ENCODE assay signal across 8 cellular contexts in the genomic region with DNA sequence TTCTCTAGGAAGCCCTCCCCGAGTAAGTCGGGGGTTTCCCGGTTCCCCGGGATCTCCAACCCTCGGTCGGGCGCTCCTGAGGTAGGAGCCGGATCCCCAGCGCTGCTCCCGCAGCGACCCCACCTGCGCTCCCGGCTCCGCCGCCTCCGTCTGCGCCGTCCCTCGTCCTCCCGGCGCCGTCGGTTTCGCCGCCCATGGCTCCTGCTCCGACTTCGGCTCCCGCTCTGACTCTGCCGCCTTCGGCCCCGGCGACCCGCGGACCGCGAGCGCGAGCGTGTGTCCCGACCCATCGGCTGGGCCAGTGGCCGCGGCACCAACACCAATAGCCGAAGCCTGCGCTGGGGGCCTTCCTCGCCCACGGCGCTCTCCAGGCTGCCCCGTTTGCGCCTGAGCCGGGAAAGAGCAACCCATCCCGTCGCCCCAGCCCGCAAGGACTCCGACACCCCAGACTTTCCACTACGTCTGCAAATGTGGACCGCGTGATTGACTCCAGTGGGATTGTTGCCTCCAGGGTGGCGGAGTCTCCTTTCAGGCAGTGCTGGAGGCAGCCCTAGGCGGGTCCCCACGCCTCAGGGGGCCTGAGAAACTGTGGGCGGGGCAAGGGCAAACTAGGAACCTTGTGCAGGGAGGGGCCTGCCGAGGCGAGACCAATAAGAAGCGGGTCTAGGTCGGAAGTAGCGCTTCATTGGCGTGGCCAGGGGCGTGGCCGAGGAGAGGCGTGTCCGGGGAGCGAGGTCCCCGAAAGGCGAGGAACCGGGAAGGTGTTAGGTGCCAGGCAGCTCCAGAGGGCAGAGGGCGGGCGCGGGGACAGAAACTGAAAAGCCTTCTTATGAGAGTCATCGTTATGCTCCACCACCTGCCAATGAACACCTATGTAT. TPM values are rescaled to one million over a fixed set of nuclear protein-coding genes. Genes with fewer than 3 reads are reported as not detected.
DNase-seq lines count a peak whose midpoint lies in the region; ATAC-seq lines count a peak whose summit lies in the region.

A gene (minus strand): TSS at position 318 of the 878 bp plus-strand sequence. CDS start 28 bp downstream, at position 290.

- peak; percentile 98 to 100 (median 99) for DNase-seq in CD4-positive, alpha-beta memory T cell
- DNase-seq in HT1080 (ENCODE audit: low read depth) (peak; percentile 94), NOMO-1 treated with DMSO at 0.1 percent for 48 hours (lab: John Stamatoyannopoulos, UW; ENCODE audit: unreplicated experiment) (peak; percentile 98), lung microvascular endothelial cell (ENCODE audit: low read depth in 2 of 2) (peak; percentile 97 to 98)
- DNase-seq in activated CD8-positive, alpha-beta memory T cell treated with anti-CD3 and anti-CD28 coated beads for 4 hours (ENCODE audit: low read depth in 2 of 2) = peak; percentile 96 to 98
- peak; percentile 97 for DNase-seq in effector memory CD4-positive, alpha-beta T cell
- DNase-seq in stimulated activated CD4-positive, alpha-beta T cell treated with anti-CD3 and anti-CD28 coated beads, TNF-alpha, amount 100 ng/mL, for 48 hours (ENCODE audit: low read depth in 3 of 3) = peak; percentile 97 to 100 (median 98)

- intact Hi-C loops in CD4-positive, alpha-beta memory T cell (cut with micrococcal nuclease) = loop anchor here (1.0 kb wide), 4 partner anchors 54 to 120 kb away; a partner anchor contains a TSS

- POLR2A ChIA-PET in CD4-positive, alpha-beta memory T cell (lab: Charles Lee; ENCODE audit: partially characterized antibody) = interaction anchor here (0.8 to 1.3 kb wide), 7 partner anchors 41 to 717 kb away, joined by 3 to 7 read pairs (median 3); a partner anchor contains a TSS

- no peaks in the 10 kb centered on the region for H3K9me3 Mint-ChIP-seq in CD4-positive, alpha-beta memory T cell

- H3K27ac Mint-ChIP-seq in CD4-positive, alpha-beta memory T cell = peak within 1 kb of the TSS; percentile 98 to 100 (median 99)

- CTCF ChIA-PET in CD4-positive, alpha-beta memory T cell (lab: Charles Lee; ENCODE audit: partially characterized antibody) = interaction anchor here (0.8 kb wide), 1 partner anchor 82 kb away, joined by 3 read pairs; no protein-coding TSS in a partner anchor

- no peaks in the 10 kb centered on the region for H3K27me3 ChIP-seq in CD4-positive, alpha-beta memory T cell (ENCODE audit: insufficient read depth, low read length)
- H3K27me3 ChIP-seq in effector memory CD4-positive, alpha-beta T cell (replicated peaks; ENCODE audit: control insufficient read depth, insufficient read depth, low read length, poor library complexity, severe bottlenecking) = no peaks in the 10 kb centered on the region

- H3K27me3 Mint-ChIP-seq in CD4-positive, alpha-beta memory T cell = no peaks in the 10 kb centered on the region

- peak within 1 kb of the TSS; percentile 86 to 98 (median 96) for H3K4me3 Mint-ChIP-seq in CD4-positive, alpha-beta memory T cell

- H3K4me1 Mint-ChIP-seq in CD4-positive, alpha-beta memory T cell = peaks cover 13 to 34% (median 25%) of the 10 kb centered on the region in 4 donors

- H3K36me3 ChIP-seq in CD4-positive, alpha-beta memory T cell (ENCODE audit: insufficient read depth, low read length) = no peaks in the 10 kb centered on the region
- peaks cover 12% of the 10 kb centered on the region for H3K36me3 ChIP-seq in effector memory CD4-positive, alpha-beta T cell (ENCODE audit: control insufficient read depth, insufficient read depth, low read length)

- peaks cover 0 to 23% of the 10 kb centered on the region in 2 donors for H3K36me3 Mint-ChIP-seq in CD4-positive, alpha-beta memory T cell

- H3K4me3 ChIP-seq in CD4-positive, alpha-beta memory T cell (ENCODE audit: low read length in 2 of 2) = peak within 1 kb of the TSS; percentile 76 to 79
- H3K4me3 ChIP-seq in effector memory CD4-positive, alpha-beta T cell (ENCODE audit: insufficient read depth, low read depth, low read length, poor library complexity, severe bottlenecking) = peak within 1 kb of the TSS; percentile 84

- H3K9me3 ChIP-seq in CD4-positive, alpha-beta memory T cell (ENCODE audit: control insufficient read depth in 1 of 2, low read length in 2 of 2) = no peaks in the 10 kb centered on the region
- H3K9me3 ChIP-seq in effector memory CD4-positive, alpha-beta T cell (ENCODE audit: control insufficient read depth, low read length) = no peaks in the 10 kb centered on the region

- peak within 1 kb of the TSS; percentile 87 for H3K27ac ChIP-seq in CD4-positive, alpha-beta memory T cell (ENCODE audit: low read depth, low read length)
- peak within 1 kb of the TSS; percentile 90 for H3K27ac ChIP-seq in effector memory CD4-positive, alpha-beta T cell (ENCODE audit: insufficient read depth, low read length, poor library complexity, severe bottlenecking)

- ATAC-seq in GM19468 (IDR thresholded peaks at IDR 0.05; ENCODE audit: extremely low read depth, unreplicated experiment) = peak; percentile 70

- peaks cover 27% of the 10 kb centered on the region for H3K4me1 ChIP-seq in CD4-positive, alpha-beta memory T cell (ENCODE audit: insufficient read depth, low read length)
- H3K4me1 ChIP-seq in effector memory CD4-positive, alpha-beta T cell (ENCODE audit: control insufficient read depth, insufficient read depth, low read length, poor library complexity, severe bottlenecking) = peaks cover 15% of the 10 kb centered on the region

RNA-seq across cellular contexts. Expression of the gene that starts here (rescaled TPM):
- total RNA-seq in CD4-positive, alpha-beta memory T cell = 10 to 100 TPM; 44.0 to 50.4 TPM
- 10 to 100 TPM in 1 of 2 donors, 1 to 10 TPM in 1; 4.4 to 16.1 TPM for polyA plus RNA-seq in CD4-positive, alpha-beta memory T cell
- 27.8 and 33.4 TPM in 2 replicates for total RNA-seq in HT1080 (2014; rRNA removed; shearing (Covaris generic))
- polyA plus RNA-seq in HT1080 (2015; cell fraction: cytosol; rRNA removed) = 16.8 and 17.4 TPM in 2 replicates
- polyA plus RNA-seq in HT1080 (2015; cell fraction: nucleus; rRNA removed) = 30.9 and 33.2 TPM in 2 replicates
- 15.3 and 21.6 TPM in 2 replicates for total RNA-seq in lung microvascular endothelial cell

Comparison
In these comparisons a context has a peak if more than half of its experiments do, and no peak if none do; other contexts are left out.
1. Peak in every context shown above with its lines: DNase-seq, ATAC-seq, H3K4me3 ChIP-seq and H3K27ac ChIP-seq.